25 cellular contexts compared by ENCODE assay signal in genomic region chr3:59605318-59605717, GRCh38.
DNase-seq lines count a peak whose midpoint lies in the region; ATAC-seq and TF ChIP-seq lines count a peak whose summit lies in the region.
"Had no signal": no experiment of that assay in that cellular context is flagged by ENCODE, and none has a peak within 500 bp of the region (broad histone marks: within the 10 kb centered on the region; RNA-seq: fewer than 3 reads in every experiment).

No MANE protein-coding gene starts in this region.

- H3K27me3 ChIP-seq in colonic mucosa: no peaks in the 10 kb centered on the region
- no peaks in the 10 kb centered on the region for H3K27me3 ChIP-seq in right lobe of liver
- H3K27me3 ChIP-seq: BLaER1 treated with 17β-estradiol and CSF1 and Interleukin-3, amounts not matched to agents 10 nM and 100 nM; upper lobe of left lung had no signal

- H3K4me3 ChIP-seq in colonic mucosa: no peak overlapping the region
- H3K4me3 ChIP-seq in right lobe of liver: no peak overlapping the region
- H3K4me3 ChIP-seq: A549; BLaER1 treated with 17β-estradiol and CSF1 and Interleukin-3, amounts not matched to agents 10 nM and 100 nM; K562; upper lobe of left lung had no signal

- ATAC-seq in right lobe of liver: no peak
- ATAC-seq: A549, esophagus mucosa, K562, natural killer cell had no signal

- H3K27ac ChIP-seq in 22Rv1 (peak overlapping the region; percentile 60), colonic mucosa (no peak overlapping the region), right lobe of liver (no peak overlapping the region)
- H3K27ac ChIP-seq: A549; BLaER1 treated with 17β-estradiol and CSF1 and Interleukin-3, amounts not matched to agents 10 nM and 100 nM; parathyroid adenoma; upper lobe of left lung had no signal

- no peak for TF ChIP-seq CTCF in 22Rv1 (IDR thresholded peaks at IDR 0.05)
- no peak for TF ChIP-seq CTCF in colonic mucosa (IDR thresholded peaks at IDR 0.05)
- TF ChIP-seq CTCF in right lobe of liver (IDR thresholded peaks at IDR 0.05): no peak

- no CpG with 5 or more reads among the region's 1 CpG for WGBS in right lobe of liver (ENCODE audit: insufficient coverage, low coverage, low lambda C conversion rate, missing lambda C conversion rate)

- intact Hi-C loops in colonic mucosa (cut with DNase I): no loop called here
- intact Hi-C loops in right lobe of liver (cut with DNase I): no loop called here

- no peaks in the 10 kb centered on the region for H3K4me1 ChIP-seq in colonic mucosa
- H3K4me1 ChIP-seq in right lobe of liver: no peaks in the 10 kb centered on the region
- H3K4me1 ChIP-seq: A549, parathyroid adenoma had no signal

- no peaks in the 10 kb centered on the region for H3K36me3 ChIP-seq in colonic mucosa
- H3K36me3 ChIP-seq in right lobe of liver: no peaks in the 10 kb centered on the region
- H3K36me3 ChIP-seq: BLaER1 treated with 17β-estradiol and CSF1 and Interleukin-3, amounts not matched to agents 10 nM and 100 nM; upper lobe of left lung had no signal

- H3K9ac ChIP-seq in colonic mucosa (ENCODE audit: low read depth in 2 of 2, low read length in 2 of 2): no peak overlapping the region
- H3K9ac ChIP-seq: BLaER1 treated with 17β-estradiol and CSF1 and Interleukin-3, amounts not matched to agents 10 nM and 100 nM; parathyroid adenoma had no signal

- DNase-seq in NCI-H128 (lab: John Stamatoyannopoulos, UW; ENCODE audit: unreplicated experiment): peak; percentile 46
- DNase-seq in NCI-H2196 (lab: John Stamatoyannopoulos, UW; ENCODE audit: unreplicated experiment): peak; percentile 55
- peak; percentile 32 for DNase-seq in colonic mucosa
- DNase-seq in right lobe of liver: no peak
- DNase-seq in HuH-7.5 (ENCODE audit: low spot score): no peak
- DNase-seq in SHP77 (lab: John Stamatoyannopoulos, UW): no peak
- DNase-seq in DMS 273 (lab: John Stamatoyannopoulos, UW; ENCODE audit: unreplicated experiment): no peak
- DNase-seq: activated CD4-positive, alpha-beta T cell treated with anti-CD3 and anti-CD28 coated beads, Interleukin-2, amount 50 U/mL, for 1 hour; amniotic stem cell; DND-41; kidney glomerular epithelial cell; mesenchymal stem cell; natural killer cell; NCI-H524; OCI-M1; SHP77 treated with DMSO at 0.1 percent for 48 hours; stimulated activated CD4-positive, alpha-beta T cell treated with anti-CD3 and anti-CD28 coated beads, Interleukin-2, amount 100 ng/mL, for 24 hours; T-helper 1 cell; upper lobe of left lung had no signal

- H3K9me3 ChIP-seq in colonic mucosa (no peaks in the 10 kb centered on the region), right lobe of liver (no peaks in the 10 kb centered on the region)
- H3K9me3 ChIP-seq: A549; BLaER1 treated with 17β-estradiol and CSF1 and Interleukin-3, amounts not matched to agents 10 nM and 100 nM; upper lobe of left lung had no signal

- TF ChIP-seq POLR2A in right lobe of liver (IDR thresholded peaks at IDR 0.05): no peak

Comparison
In these comparisons a context has a peak if more than half of its experiments do, and no peak if none do; other contexts are left out.
1. DNase-seq: peak in NCI-H128 (single experiment), NCI-H2196 (single experiment) and colonic mucosa (single experiment); none in right lobe of liver (0 of 3), HuH-7.5 (single experiment), SHP77 (0 of 2) and DMS 273 (single experiment).